ENCODE assay signal across 15 cellular contexts in the genomic region with DNA sequence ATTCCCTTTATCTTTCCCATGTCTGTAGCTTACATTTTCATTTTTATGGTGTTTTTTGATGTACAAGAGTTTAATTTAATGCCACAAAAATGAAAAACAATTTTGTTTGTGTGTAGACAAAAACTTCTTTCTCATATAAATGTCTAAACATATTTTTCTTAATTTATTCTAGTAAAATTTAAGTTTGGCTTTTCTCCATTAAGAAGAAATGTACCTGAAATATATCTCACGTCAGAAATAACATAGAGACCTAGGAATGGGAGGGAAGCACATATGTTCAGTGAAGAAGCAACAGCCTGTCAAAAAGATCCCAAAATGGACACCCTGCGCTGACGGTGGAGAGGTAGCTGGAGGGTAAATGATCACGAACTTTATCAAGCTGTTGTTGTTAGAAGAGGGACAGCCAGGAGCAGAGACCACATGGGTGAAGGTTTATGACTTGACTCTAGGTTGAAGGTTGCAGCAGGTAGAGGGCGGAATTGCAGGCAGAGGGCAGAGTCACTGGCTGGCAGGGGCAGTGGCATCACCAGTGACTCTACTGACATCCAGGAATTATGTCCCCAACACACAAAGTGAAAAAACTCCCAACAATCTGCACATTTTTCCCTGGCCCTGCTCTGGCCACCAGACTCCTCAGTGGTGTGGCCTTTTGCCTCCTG.
A peak's percentile ranks its signal among the peaks of the same experiment; 100 is the strongest.
DNase-seq lines count a peak whose midpoint lies in the region; ATAC-seq and TF ChIP-seq lines count a peak whose summit lies in the region.
"Had no signal": no experiment of that assay in that cellular context is flagged by ENCODE, and none has a peak within 500 bp of the region (broad histone marks: within the 10 kb centered on the region; RNA-seq: fewer than 3 reads in every experiment).

No MANE protein-coding gene starts in this region.

- no peak overlapping the region for H4K91ac ChIP-seq in neuronal stem cell (ENCODE audit: low read depth, low read length, poor library complexity)

- H3K27me3 Mint-ChIP-seq in CD4-positive, alpha-beta T cell, result no peaks in the 10 kb centered on the region
- H3K27me3 Mint-ChIP-seq in T-helper 17 cell, result no peaks in the 10 kb centered on the region
- H3K27me3 Mint-ChIP-seq in naive thymus-derived CD8-positive, alpha-beta T cell, result no peaks in the 10 kb centered on the region
- no peaks in the 10 kb centered on the region for H3K27me3 Mint-ChIP-seq in activated T-cell treated with anti-CD3 and anti-CD28 coated beads, Interleukin-2, amount 50 U/mL, for 4 hours (ENCODE audit: low read depth)

- H3K14ac ChIP-seq in neuronal stem cell (ENCODE audit: low read length), result no peak overlapping the region

- H2BK12ac ChIP-seq in neuronal stem cell (ENCODE audit: low read length), result no peak overlapping the region

- ATAC-seq in CD4-positive, alpha-beta T cell (ENCODE audit: poor library complexity), result no peak
- ATAC-seq in T-helper 17 cell, result no peak
- ATAC-seq in naive thymus-derived CD8-positive, alpha-beta T cell, result no peak
- ATAC-seq in activated T-cell treated with anti-CD3 and anti-CD28 coated beads, Interleukin-2, amount 50 U/mL, for 4 hours, result no peak

- H3K27ac Mint-ChIP-seq in CD4-positive, alpha-beta T cell, result peak overlapping the region; percentile 97
- peak overlapping the region; percentile 90 for H3K27ac Mint-ChIP-seq in T-helper 17 cell
- H3K27ac Mint-ChIP-seq in naive thymus-derived CD8-positive, alpha-beta T cell, result peak overlapping the region; percentile 69 to 99 (median 92)
- H3K27ac Mint-ChIP-seq: brain had no signal

- no peaks in the 10 kb centered on the region for H3K9me3 ChIP-seq in CD4-positive, alpha-beta T cell (ENCODE audit: control insufficient read depth, low read length)
- no peaks in the 10 kb centered on the region for H3K9me3 ChIP-seq in HEK293 (ENCODE audit: control insufficient read depth, insufficient read depth, low read depth, low read length)
- H3K9me3 ChIP-seq in T-helper 17 cell (ENCODE audit: control insufficient read depth, low read length, poor library complexity, severe bottlenecking), result no peaks in the 10 kb centered on the region
- H3K9me3 ChIP-seq in neuronal stem cell (replicated peaks in 1 of 2; ENCODE audit: control insufficient read depth in 2 of 2, insufficient read depth in 1 of 2, low read depth in 1 of 2, low read length in 2 of 2), result no peaks in the 10 kb centered on the region
- H3K9me3 ChIP-seq: esophagus squamous epithelium, gastroesophageal sphincter, right atrium auricular region, thyroid gland had no signal

- no peaks in the 10 kb centered on the region for H3K4me1 ChIP-seq in HEK293 (ENCODE audit: control insufficient read depth, insufficient read depth, low read length)
- H3K4me1 ChIP-seq in neuronal stem cell (ENCODE audit: control insufficient read depth in 2 of 2, insufficient read depth in 1 of 2, low read depth in 1 of 2, low read length in 2 of 2), result peaks cover 0 to 2% of the 10 kb centered on the region in 2 donors
- H3K4me1 ChIP-seq: esophagus squamous epithelium, right atrium auricular region had no signal

- H3K4me3 ChIP-seq in HEK293 (ENCODE audit: low read depth, low read length), result no peak overlapping the region
- H3K4me3 ChIP-seq in neuronal stem cell (ENCODE audit: low read length in 2 of 2), result no peak overlapping the region
- H3K4me3 ChIP-seq: esophagus squamous epithelium, gastroesophageal sphincter, right atrium auricular region, thyroid gland had no signal

- no peak overlapping the region for H3K4ac ChIP-seq in neuronal stem cell (ENCODE audit: low read length)

- H3K4me2 ChIP-seq in neuronal stem cell (ENCODE audit: insufficient read depth, low read length, poor library complexity, severe bottlenecking), result no peak overlapping the region

- H3K36me3 ChIP-seq in HEK293 (ENCODE audit: control insufficient read depth in 2 of 2, insufficient read depth in 1 of 2, low read length in 2 of 2) (no peaks in the 10 kb centered on the region), neuronal stem cell (replicated peaks in 1 of 2; ENCODE audit: control insufficient read depth in 2 of 2, insufficient read depth in 2 of 2, low read length in 2 of 2) (no peaks in the 10 kb centered on the region)
- H3K36me3 ChIP-seq: esophagus squamous epithelium, gastroesophageal sphincter, right atrium auricular region, thyroid gland had no signal

- CTCF ChIA-PET in CD4-positive, alpha-beta T cell (lab: Charles Lee), result interaction anchor here (0.7 to 1.9 kb wide), 10 partner anchors 11 to 74 kb away, joined by 3 to 10 read pairs (median 4); no protein-coding TSS in a partner anchor
- CTCF ChIA-PET in HEK293 (lab: Yijun Ruan, JAX), result interaction anchor here (0.6 to 12.2 kb wide), 32 partner anchors 7 to 1651 kb away, joined by 3 to 276 read pairs (median 5); no protein-coding TSS in a partner anchor

- no peak overlapping the region for H3K23ac ChIP-seq in neuronal stem cell (ENCODE audit: low read depth, low read length, poor library complexity)

- no peaks in the 10 kb centered on the region for H3K79me1 ChIP-seq in neuronal stem cell (ENCODE audit: low read depth, low read length)

- H2AK5ac ChIP-seq in neuronal stem cell (ENCODE audit: low read depth, low read length), result no peak overlapping the region

- H3K4me3 Mint-ChIP-seq in CD4-positive, alpha-beta T cell, result no peak overlapping the region
- H3K4me3 Mint-ChIP-seq in T-helper 17 cell, result peak overlapping the region; percentile 80
- peak overlapping the region in 2 of 10 donors; percentile 49 to 82 for H3K4me3 Mint-ChIP-seq in naive thymus-derived CD8-positive, alpha-beta T cell
- H3K4me3 Mint-ChIP-seq in activated T-cell treated with anti-CD3 and anti-CD28 coated beads, Interleukin-2, amount 50 U/mL, for 4 hours, result no peak overlapping the region
- H3K4me3 Mint-ChIP-seq: brain had no signal

- no peak overlapping the region for H4K8ac ChIP-seq in neuronal stem cell (ENCODE audit: low read depth, low read length)

- H2BK120ac ChIP-seq in neuronal stem cell (ENCODE audit: low read depth, low read length), result no peak overlapping the region

- no peaks in the 10 kb centered on the region for H3K36me3 Mint-ChIP-seq in CD4-positive, alpha-beta T cell (ENCODE audit: low read depth)
- peaks cover 2% of the 10 kb centered on the region for H3K36me3 Mint-ChIP-seq in T-helper 17 cell (ENCODE audit: low read depth)
- H3K36me3 Mint-ChIP-seq in naive thymus-derived CD8-positive, alpha-beta T cell, result no peaks in the 10 kb centered on the region
- H3K36me3 Mint-ChIP-seq in activated T-cell treated with anti-CD3 and anti-CD28 coated beads, Interleukin-2, amount 50 U/mL, for 4 hours (ENCODE audit: insufficient read depth), result no peaks in the 10 kb centered on the region
- H3K36me3 Mint-ChIP-seq: brain had no signal

- H2BK15ac ChIP-seq in neuronal stem cell (ENCODE audit: low read length), result no peak overlapping the region

- H3K9me3 Mint-ChIP-seq in CD4-positive, alpha-beta T cell, result no peaks in the 10 kb centered on the region
- H3K9me3 Mint-ChIP-seq in naive thymus-derived CD8-positive, alpha-beta T cell, result no peaks in the 10 kb centered on the region
- H3K9me3 Mint-ChIP-seq in activated T-cell treated with anti-CD3 and anti-CD28 coated beads, Interleukin-2, amount 50 U/mL, for 4 hours, result no peaks in the 10 kb centered on the region
- H3K9me3 Mint-ChIP-seq: brain had no signal

- no peak overlapping the region for H3K27ac ChIP-seq in CD4-positive, alpha-beta T cell (ENCODE audit: low read depth, low read length)
- H3K27ac ChIP-seq in HEK293 (ENCODE audit: extremely low read depth, low read depth, low read length) (no peak overlapping the region), neuronal stem cell (replicated peaks; ENCODE audit: low read length) (no peak overlapping the region)
- H3K27ac ChIP-seq: esophagus squamous epithelium, gastroesophageal sphincter, right atrium auricular region, thyroid gland had no signal

- no peaks in the 10 kb centered on the region for H3K27me3 ChIP-seq in CD4-positive, alpha-beta T cell (ENCODE audit: control insufficient read depth, insufficient read depth, low read length)
- no peaks in the 10 kb centered on the region for H3K27me3 ChIP-seq in neuronal stem cell (ENCODE audit: control insufficient read depth in 3 of 3, insufficient read depth in 3 of 3, low read depth in 1 of 3, low read length in 3 of 3)
- H3K27me3 ChIP-seq: esophagus squamous epithelium, right atrium auricular region, thyroid gland had no signal

- intact Hi-C loops in CD4-positive, alpha-beta T cell (cut with DNase I, micrococcal nuclease), result loop anchor here (1.0 kb wide), 1 partner anchor 24 kb away; no protein-coding TSS in a partner anchor

- peaks cover 62% of the 10 kb centered on the region for H3K4me1 Mint-ChIP-seq in CD4-positive, alpha-beta T cell (ENCODE audit: low read depth)
- peaks cover 37% of the 10 kb centered on the region for H3K4me1 Mint-ChIP-seq in T-helper 17 cell
- peaks cover 26 to 68% (median 59%) of the 10 kb centered on the region in 4 donors for H3K4me1 Mint-ChIP-seq in naive thymus-derived CD8-positive, alpha-beta T cell
- peaks cover 43% of the 10 kb centered on the region for H3K4me1 Mint-ChIP-seq in activated T-cell treated with anti-CD3 and anti-CD28 coated beads, Interleukin-2, amount 50 U/mL, for 4 hours (ENCODE audit: low read depth)
- H3K4me1 Mint-ChIP-seq: brain had no signal

- H2BK5ac ChIP-seq in neuronal stem cell (ENCODE audit: low read length), result no peak overlapping the region

- H3K9ac ChIP-seq in neuronal stem cell (ENCODE audit: low read depth, low read length, poor library complexity), result no peak overlapping the region

- POLR2A ChIA-PET in CD4-positive, alpha-beta T cell (lab: Charles Lee), result interaction anchor here (0.6 to 3.8 kb wide), 9 partner anchors 13 to 890 kb away, joined by 3 to 22 read pairs (median 7); no protein-coding TSS in a partner anchor
- POLR2A ChIA-PET in HEK293 (lab: Yijun Ruan, JAX), result no interaction called here
- POLR2A ChIA-PET in naive thymus-derived CD8-positive, alpha-beta T cell (lab: Charles Lee), result interaction anchor here (0.8 to 9.5 kb wide), 9 partner anchors 8 to 326 kb away, joined by 3 to 48 read pairs (median 6); no protein-coding TSS in a partner anchor

- peak; percentile 46 for TF ChIP-seq CTCF in CD4-positive, alpha-beta T cell (IDR thresholded peaks at IDR 0.05)
- TF ChIP-seq CTCF in HEK293 (tag by site-specific recombination; IDR thresholded peaks at IDR 0.05), result no peak

- WGBS in neuronal stem cell (ENCODE audit: extremely low coverage in 2 of 2, insufficient read length in 2 of 2, insufficient replicate concordance in 1 of 2), 2 donors, result no CpG with 5 or more reads among the region's 5 CpGs

- H3K18ac ChIP-seq in neuronal stem cell (ENCODE audit: low read length), result no peak overlapping the region

- H2AFZ ChIP-seq in neuronal stem cell (ENCODE audit: low read length), result no peak overlapping the region

- DNase-seq in CD4-positive, alpha-beta T cell, result no peak
- no peak for DNase-seq in T-helper 17 cell
- no peak for DNase-seq in naive thymus-derived CD8-positive, alpha-beta T cell
- DNase-seq in cortex of kidney (lab: John Stamatoyannopoulos, UW), result no peak
- no peak for DNase-seq in HUDEP-2 (lab: John Stamatoyannopoulos, UW; ENCODE audit: unreplicated experiment in 76 of 76)
- no peak for DNase-seq in neuronal stem cell (ENCODE audit: low spot score)
- no peak for DNase-seq in activated T-cell treated with anti-CD3 and anti-CD28 coated beads, Interleukin-2, amount 50 U/mL, for 4 hours
- DNase-seq: esophagus squamous epithelium, kidney, NCI-H187 had no signal

TF ChIP-seq in HEK293, 187 proteins besides CTCF, POLR2A, EP300 and RAD21 (continues in another document):
- TF ChIP-seq ZNF140 (tag by site-specific recombination; IDR thresholded peaks at IDR 0.05), result 0 out of 2 replicates have a peak, but pooled peaks have one; percentile 17
